ENCODE assay signal across 29 cellular contexts in the genomic region with DNA sequence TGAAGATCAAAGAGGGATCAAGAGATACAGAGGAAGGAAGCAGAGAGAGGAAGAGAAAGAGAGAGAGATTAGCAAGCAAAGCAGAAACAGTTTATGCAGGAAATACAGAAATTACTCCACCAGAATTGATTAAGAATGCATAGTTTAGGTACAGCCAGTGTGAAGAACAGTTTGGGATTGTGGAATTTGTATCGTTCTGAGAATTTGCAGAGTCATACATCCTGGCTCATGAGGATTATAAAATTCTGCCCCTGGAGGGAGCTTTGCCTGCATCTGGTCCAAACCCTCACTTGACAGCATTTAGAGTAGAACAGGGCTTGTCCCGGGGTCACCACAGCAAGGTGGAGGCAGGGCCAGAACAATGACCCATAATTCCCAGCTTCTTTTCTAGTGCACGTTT. TPM values are rescaled to one million over a fixed set of nuclear protein-coding genes. Genes with fewer than 3 reads are reported as not detected.
DNase-seq lines count a peak whose midpoint lies in the region; ATAC-seq and TF ChIP-seq lines count a peak whose summit lies in the region.
"Had no signal": no experiment of that assay in that cellular context is flagged by ENCODE, and none has a peak within 500 bp of the region (broad histone marks: within the 10 kb centered on the region; RNA-seq: fewer than 3 reads in every experiment).

No MANE protein-coding gene starts in this region.

- H3K9ac ChIP-seq in OCI-LY3 (ENCODE audit: low read length), result no peak overlapping the region; the same call in 1 of the 2 replicates
- H3K9ac ChIP-seq: SK-N-SH had no signal

- intact Hi-C loops in A673 (cut with micrococcal nuclease; ENCODE audit: unreplicated experiment), result no loop called here

- no peak overlapping the region for H2AFZ ChIP-seq in OCI-LY3 (ENCODE audit: low read depth, low read length)

- TF ChIP-seq POLR2A in upper lobe of left lung (IDR thresholded peaks at IDR 0.05), result no peak

- POLR2A ChIA-PET in A673 (lab: Charles Lee; ENCODE audit: low non-redundant PET), result no interaction called here

- peak overlapping the region; percentile 71 for H3K4me2 ChIP-seq in OCI-LY3 (ENCODE audit: low read length)
- H3K4me2 ChIP-seq: SK-N-SH had no signal

- no peaks in the 10 kb centered on the region for H4K20me1 ChIP-seq in OCI-LY3 (ENCODE audit: insufficient read depth, low read length)

- CTCF ChIA-PET in A673 (lab: Charles Lee), result no interaction called here

- TF ChIP-seq CTCF in A673 (conservative IDR thresholded peaks at IDR 0.05; ENCODE audit: low read depth, low read length), result no peak
- no peak for TF ChIP-seq CTCF in OCI-LY3 (IDR thresholded peaks at IDR 0.05; ENCODE audit: low read depth, low read length)
- no peak for TF ChIP-seq CTCF in fibroblast of villous mesenchyme (IDR thresholded peaks at IDR 0.05; ENCODE audit: insufficient read depth, low read depth, low read length)
- TF ChIP-seq CTCF in upper lobe of left lung (IDR thresholded peaks at IDR 0.05), result no peak

- H3K36me3 ChIP-seq in A673 (ENCODE audit: insufficient read depth, low read length, poor library complexity, severe bottlenecking) (no peaks in the 10 kb centered on the region), OCI-LY3 (replicated peaks; ENCODE audit: low read depth, low read length) (no peaks in the 10 kb centered on the region), upper lobe of left lung (no peaks in the 10 kb centered on the region)
- H3K36me3 ChIP-seq: colonic mucosa, pancreas had no signal

- 65 to 66% methylated on average over 3 of the region's 3 CpGs for WGBS in upper lobe of left lung, 2 donors

- no peak for TF ChIP-seq EP300 in upper lobe of left lung (IDR thresholded peaks at IDR 0.05)

- peak; percentile 22 for DNase-seq in A673 (ENCODE audit: low spot score)
- peak; percentile 63 for DNase-seq in EH (ENCODE audit: low read depth)
- peak; percentile 16 for DNase-seq in fibroblast of villous mesenchyme (ENCODE audit: low read depth)
- DNase-seq in upper lobe of left lung, result no peak
- DNase-seq in DMS53 treated with DMSO at 0.1 percent for 48 hours (lab: John Stamatoyannopoulos, UW; ENCODE audit: unreplicated experiment), result no peak
- DNase-seq: activated CD4-positive, alpha-beta T cell treated with anti-CD3 and anti-CD28 coated beads, Interleukin-2, amount 50 U/mL, for 4 hours; activated CD8-positive, alpha-beta memory T cell treated with anti-CD3 and anti-CD28 coated beads, Interleukin-2, amount 50 U/mL, for 48 hours; activated effector memory CD4-positive, alpha-beta T cell treated with Interleukin-2 at 50 U/mL for 16 hours; colonic mucosa; effector memory CD8-positive, alpha-beta T cell; H9; hippocampal formation; left ventricle myocardium superior; NCI-H1092 treated with DMSO at 0.1 percent for 48 hours; NCI-H187 treated with DMSO at 0.1 percent for 48 hours; NCI-H526 treated with DMSO at 0.1 percent for 48 hours; pancreas; SK-N-SH; stimulated activated naive B cell treated with anti-CD40 and anti-IgM and Interleukin-4, amounts not matched to agents 10 μg/mL and 1 μg/mL and 100 μg/mL, for 72 hours had no signal

- no peak overlapping the region for H3K27ac ChIP-seq in A673 (ENCODE audit: low read depth, low read length, poor library complexity, severe bottlenecking)
- no peak overlapping the region for H3K27ac ChIP-seq in OCI-LY3 (ENCODE audit: low read length)
- H3K27ac ChIP-seq in upper lobe of left lung, result no peak overlapping the region
- H3K27ac ChIP-seq: colonic mucosa, pancreas, vagina had no signal

- H3K4me3 ChIP-seq in A673 (ENCODE audit: low read depth, low read length, poor library complexity, severe bottlenecking), result no peak overlapping the region
- peak overlapping the region; percentile 67 for H3K4me3 ChIP-seq in OCI-LY3 (ENCODE audit: low read length)
- no peak overlapping the region for H3K4me3 ChIP-seq in fibroblast of villous mesenchyme (ENCODE audit: low read depth, low read length)
- no peak overlapping the region for H3K4me3 ChIP-seq in upper lobe of left lung
- H3K4me3 ChIP-seq: colonic mucosa, pancreas, vagina had no signal

- H3K27me3 ChIP-seq in A673 (replicated peaks; ENCODE audit: insufficient read depth, low read depth, low read length, poor library complexity) (no peaks in the 10 kb centered on the region), OCI-LY3 (ENCODE audit: low read depth, low read length) (peaks cover 34% of the 10 kb centered on the region), upper lobe of left lung (no peaks in the 10 kb centered on the region)
- H3K27me3 ChIP-seq: colonic mucosa, pancreas, vagina had no signal

- no TSS peak for BruUV-seq in A673 (replicated peaks; lab: Mats Ljungman, UMichigan)

- no peak for ATAC-seq in GM21529 (IDR thresholded peaks at IDR 0.05; ENCODE audit: unreplicated experiment)
- ATAC-seq in HG02970 (IDR thresholded peaks at IDR 0.05; ENCODE audit: low FRiP score, unreplicated experiment), result no peak
- ATAC-seq in upper lobe of left lung (ENCODE audit: low FRiP score in 2 of 2), result no peak
- ATAC-seq: effector memory CD8-positive, alpha-beta T cell; esophagus mucosa; left ventricle myocardium superior; pancreas; stimulated activated naive B cell treated with anti-CD40 and anti-IgM and Interleukin-4, amounts not matched to agents 10 μg/mL and 1 μg/mL and 100 μg/mL, for 72 hours; WTC11 had no signal

- H3K4me1 ChIP-seq in A673 (ENCODE audit: insufficient read depth, low read length, poor library complexity, severe bottlenecking) (peaks cover 3% of the 10 kb centered on the region), OCI-LY3 (ENCODE audit: low read length) (peaks cover 45% of the 10 kb centered on the region), upper lobe of left lung (no peaks in the 10 kb centered on the region)
- H3K4me1 ChIP-seq: colonic mucosa, pancreas, vagina had no signal

- H3K9me3 ChIP-seq in A673 (ENCODE audit: low read depth, low read length, poor library complexity, severe bottlenecking) (no peaks in the 10 kb centered on the region), OCI-LY3 (ENCODE audit: insufficient read depth, low read length) (no peaks in the 10 kb centered on the region), upper lobe of left lung (no peaks in the 10 kb centered on the region)
- H3K9me3 ChIP-seq: colonic mucosa, pancreas, SK-N-SH, vagina had no signal

- H3K79me2 ChIP-seq in OCI-LY3 (ENCODE audit: low read length), result no peaks in the 10 kb centered on the region

RNA-seq across cellular contexts. Expression of gene MASP1, which starts 44.1 kb away (rescaled TPM):
- not detected in 2 replicates for total RNA-seq in A673 (2021)
- total RNA-seq in fibroblast of villous mesenchyme, result 198 and 209 TPM in 2 replicates
- 1 to 10 TPM in 4 of 6 donors, under 1 TPM in 2; 0.22 to 5.9 (median 1.8) TPM for total RNA-seq in upper lobe of left lung
- total RNA-seq: G401; RPMI7951; T-helper 2 cell treated with Interferon-gamma antibody and Interleukin-4, amounts not matched to agents 100 ng/mL and 5 ng/mL, for 36 hours had no signal

RNA-seq across cellular contexts. Expression of gene RTP1, which starts 50.1 kb away (rescaled TPM):
- total RNA-seq in A673 (2021) (not detected in 2 replicates), fibroblast of villous mesenchyme (not detected in 2 replicates), upper lobe of left lung (under 1 TPM in 1 of 6 donors, not detected in 5; 0.17 TPM)
- total RNA-seq: bronchial epithelial cell; colonic mucosa; esophagus mucosa; G401; left ventricle myocardium superior; pancreas; RPMI7951; T-helper 2 cell treated with Interferon-gamma antibody and Interleukin-4, amounts not matched to agents 100 ng/mL and 5 ng/mL, for 36 hours; vagina had no signal

Comparison
In these comparisons a context has a peak if more than half of its experiments do, and no peak if none do; other contexts are left out.
1. DNase-seq: peak in A673 (single experiment), EH (single experiment) and fibroblast of villous mesenchyme (single experiment); none in upper lobe of left lung (0 of 2) and DMS53 treated with DMSO at 0.1 percent for 48 hours (single experiment).
2. RNA of gene MASP1, which starts 44.1 kb away (total RNA-seq): 198 to 209 TPM in fibroblast of villous mesenchyme; 0.22 to 5.9 TPM in upper lobe of left lung and not detected in A673; every median in the first group is over 10 times any median in the second.